Comparison of ENCODE assay signal across 8 cellular contexts in the genomic region with DNA sequence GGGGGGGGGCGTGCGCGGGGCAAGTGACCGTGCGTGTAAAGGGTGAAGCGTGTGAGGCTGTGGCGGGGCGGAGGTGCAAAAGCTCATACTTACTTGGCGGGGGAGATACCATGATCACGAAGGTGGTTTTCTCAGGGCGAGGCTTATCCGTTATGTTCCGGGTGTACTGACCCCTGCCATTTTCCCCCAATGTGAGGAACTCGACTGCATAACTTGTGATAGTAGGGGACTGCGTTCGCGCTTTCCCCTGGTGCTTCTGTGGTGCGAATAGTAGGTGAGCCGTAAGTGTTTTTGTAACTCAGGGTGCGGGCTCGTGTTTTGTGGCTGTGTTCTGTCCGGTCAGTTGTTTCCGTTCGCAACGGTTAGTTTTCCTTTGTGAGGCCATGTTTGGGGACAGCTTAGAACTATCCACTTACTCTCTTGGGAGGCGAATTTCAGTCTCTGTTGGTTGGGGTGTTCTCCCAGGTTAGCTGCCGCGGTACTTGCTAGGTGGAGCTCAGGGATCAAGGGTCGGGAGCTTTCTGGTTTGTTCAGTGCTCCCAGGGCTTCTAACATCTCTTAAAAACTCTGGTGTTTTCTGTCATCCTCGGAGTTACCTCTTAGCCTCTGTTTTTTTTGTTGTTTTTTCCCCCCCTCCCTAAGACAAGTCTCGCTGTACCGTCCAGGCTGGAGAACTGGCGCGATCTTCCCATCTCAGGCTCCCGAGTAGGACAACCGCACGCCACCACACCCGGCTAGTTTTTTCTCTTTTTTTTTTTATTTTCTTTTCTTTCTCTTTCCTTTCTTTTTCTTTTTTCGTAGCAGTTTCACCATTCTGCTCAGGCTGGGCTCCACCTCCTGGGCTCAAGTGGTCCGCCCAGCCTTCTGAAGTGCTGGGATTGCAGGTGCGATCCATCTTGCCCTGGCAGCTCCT. TPM values are rescaled to one million over a fixed set of nuclear protein-coding genes. Genes with fewer than 3 reads are reported as not detected.
DNase-seq lines count a peak whose midpoint lies in the region; ATAC-seq and TF ChIP-seq lines count a peak whose summit lies in the region.
"Not testable (repeated sequence)": the region's sequence is repeated elsewhere in the genome, so short reads cannot be mapped to it uniquely, and the experiment has no call there.

No MANE protein-coding gene starts in this region.

- H3K27ac Mint-ChIP-seq in endodermal cell (peak overlapping the region; percentile 99), memory B cell (peak overlapping the region; percentile 96)

- H3K4me3 ChIP-seq in HL-60 (replicated peaks; ENCODE audit: insufficient read depth, low read length) = peak overlapping the region; percentile 31
- H3K4me3 ChIP-seq in endodermal cell (ENCODE audit: low read length) = peak overlapping the region; percentile 53

- peak; percentile 87 for ATAC-seq in GM21367 (IDR thresholded peaks at IDR 0.05; ENCODE audit: unreplicated experiment)
- ATAC-seq in memory B cell (ENCODE audit: low read depth) = peak; percentile 83

- H3K27ac ChIP-seq in HL-60 (replicated peaks) = peak overlapping the region; percentile 57; the same call in 1 of the 2 replicates
- peak overlapping the region; percentile 91 for H3K27ac ChIP-seq in endodermal cell (ENCODE audit: low read depth, low read length)

- not testable (repeated sequence) for H3K9ac ChIP-seq in endodermal cell (ENCODE audit: extremely low read depth, low read length, poor library complexity, severe bottlenecking)

- not testable (repeated sequence) for H3K4me1 ChIP-seq in endodermal cell (ENCODE audit: control insufficient read depth, insufficient read depth, low read length)

- not testable (repeated sequence) for H3K4me1 Mint-ChIP-seq in endodermal cell, memory B cell

- H3K36me3 ChIP-seq in endodermal cell (ENCODE audit: control insufficient read depth, insufficient read depth, low read length) = not testable (repeated sequence)

- peak overlapping the region; percentile 65 for H3K4me3 Mint-ChIP-seq in endodermal cell
- peak overlapping the region; percentile 99 for H3K4me3 Mint-ChIP-seq in memory B cell

- 3 to 16% methylated on average over 14 to 25 of the region's 41 CpGs for WGBS in endodermal cell (ENCODE audit: insufficient coverage in 1 of 2, insufficient read length in 1 of 2), 2 experiments

- not testable (repeated sequence) for H3K27me3 ChIP-seq in HL-60 (ENCODE audit: insufficient read depth, poor library complexity, severe bottlenecking); endodermal cell (ENCODE audit: control insufficient read depth, insufficient read depth, low read length, poor library complexity, severe bottlenecking)

- H3K36me3 Mint-ChIP-seq in endodermal cell (ENCODE audit: low read depth); memory B cell: not testable (repeated sequence)

- not testable (repeated sequence) for H3K9me3 Mint-ChIP-seq in endodermal cell, memory B cell

- not testable (repeated sequence) for TF ChIP-seq CTCF in HL-60 (IDR thresholded peaks at IDR 0.05; ENCODE audit: insufficient read depth, low read length); endodermal cell (conservative IDR thresholded peaks at IDR 0.05)

- H3K9me3 ChIP-seq in endodermal cell (ENCODE audit: control insufficient read depth, low read length) = not testable (repeated sequence)

- not testable (repeated sequence) for H3K27me3 Mint-ChIP-seq in endodermal cell (ENCODE audit: insufficient read depth); memory B cell

- DNase-seq in CMK (ENCODE audit: low read depth) = peak; percentile 93
- peak; percentile 76 to 77 for DNase-seq in HL-60 (ENCODE audit: low read depth in 1 of 2, low spot score in 1 of 2)
- DNase-seq in NOMO-1 treated with DMSO at 0.1 percent for 48 hours (lab: John Stamatoyannopoulos, UW; ENCODE audit: unreplicated experiment) = peak; percentile 93
- DNase-seq in activated CD8-positive, alpha-beta memory T cell treated with anti-CD3 and anti-CD28 coated beads, Interleukin-2, amount 50 U/mL, for 24 hours (ENCODE audit: extremely low read depth) = peak; percentile 81
- peak; percentile 97 for DNase-seq in endodermal cell
- peak; percentile 95 for DNase-seq in memory B cell (ENCODE audit: low spot score in 2 of 2)
- DNase-seq in stimulated activated CD4-positive, alpha-beta T cell treated with anti-CD3 and anti-CD28 coated beads, Interleukin-4, amount 100 ng/mL, for 48 hours (ENCODE audit: low read depth in 2 of 2) = peak; percentile 79 to 86

RNA-seq across cellular contexts. Expression of a gene that starts 39.3 kb away (rescaled TPM):
- total RNA-seq in endodermal cell = not detected
- polyA plus RNA-seq in endodermal cell (2013, experiment 1 of 2) = not detected
- not detected for polyA plus RNA-seq in endodermal cell (2013, experiment 2 of 2)

RNA-seq across cellular contexts. Expression of a gene that starts 48.7 kb away (rescaled TPM):
- total RNA-seq in endodermal cell = 10 to 100 TPM; 60.2 to 98.0 TPM
- 42.5 TPM for polyA plus RNA-seq in endodermal cell (2013, experiment 1 of 2)
- polyA plus RNA-seq in endodermal cell (2013, experiment 2 of 2) = 46.4 TPM

Comparison
In these comparisons a context has a peak if more than half of its experiments do, and no peak if none do; other contexts are left out.
1. Peak in every context shown above with its lines: DNase-seq, ATAC-seq, H3K4me3 ChIP-seq and H3K27ac ChIP-seq.